10 cellular contexts compared by ENCODE assay signal in the genomic region with DNA sequence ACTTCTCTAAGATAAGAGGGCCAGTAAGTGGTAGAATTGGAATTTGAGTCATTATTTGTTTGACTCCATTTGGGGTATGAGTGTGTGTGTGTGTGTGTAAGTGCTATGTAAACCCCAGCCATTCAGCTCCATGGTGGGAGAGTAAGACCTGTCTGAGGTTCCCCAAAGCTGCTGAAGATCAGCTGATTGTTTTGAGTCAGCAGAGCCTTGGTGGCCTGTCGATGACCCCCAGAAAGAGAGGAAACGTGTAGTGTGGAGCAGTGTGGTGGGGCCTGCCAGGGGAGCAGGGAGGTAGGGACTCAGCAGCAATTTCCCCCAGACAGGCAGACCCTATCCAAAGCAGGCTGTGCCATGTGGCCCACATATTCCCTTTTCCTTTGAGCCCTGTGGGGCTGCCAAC. TPM values are rescaled to one million over a fixed set of nuclear protein-coding genes. Genes with fewer than 3 reads are reported as not detected.
A peak's percentile ranks its signal among the peaks of the same experiment; 100 is the strongest.
DNase-seq lines count a peak whose midpoint lies in the region; TF ChIP-seq lines count a peak whose summit lies in the region.
"Had no signal": no experiment of that assay in that cellular context is flagged by ENCODE, and none has a peak within 500 bp of the region (broad histone marks: within the 10 kb centered on the region; RNA-seq: fewer than 3 reads in every experiment).

No MANE protein-coding gene starts in this region.

- H3K36me3 ChIP-seq in breast epithelium (no peaks in the 10 kb centered on the region), muscle layer of duodenum (ENCODE audit: control insufficient read depth in 1 of 2, insufficient read depth in 2 of 2, low read length in 2 of 2) (peaks cover 21 to 24% of the 10 kb centered on the region in 2 donors)

- H3K27ac Mint-ChIP-seq in HFFc6 (peak overlapping the region; percentile 77), CD14-positive monocyte (peak overlapping the region in 1 of 7 donors; percentile 50)

- H3K36me3 Mint-ChIP-seq in HFFc6 (ENCODE audit: low read depth) (peaks cover 30% of the 10 kb centered on the region), CD14-positive monocyte (peaks cover 39 to 52% of the 10 kb centered on the region in 2 donors)

- H3K27ac ChIP-seq in breast epithelium (peak overlapping the region; percentile 58 to 77), muscle layer of duodenum (ENCODE audit: low read length) (peak overlapping the region; percentile 80)

- intact Hi-C loops in breast epithelium (cut with DNase I; ENCODE audit: low total_unique reads) (no loop called here), CD14-positive monocyte (cut with micrococcal nuclease) (no loop called here)

- peaks cover 0 to 13% of the 10 kb centered on the region in 2 donors for H3K4me1 ChIP-seq in breast epithelium
- peaks cover 18 to 58% of the 10 kb centered on the region in 2 donors for H3K4me1 ChIP-seq in muscle layer of duodenum (ENCODE audit: control insufficient read depth in 1 of 2, insufficient read depth in 2 of 2, low read length in 2 of 2)

- no peaks in the 10 kb centered on the region for H3K9me3 Mint-ChIP-seq in HFFc6
- H3K9me3 Mint-ChIP-seq in CD14-positive monocyte: no peaks in the 10 kb centered on the region

- TF ChIP-seq CTCF in AG10803 (conservative IDR thresholded peaks at IDR 0.05; ENCODE audit: low read length) (no peak), HFFc6 (IDR thresholded peaks at IDR 0.05) (no peak), breast epithelium (IDR thresholded peaks at IDR 0.05) (no peak), CD14-positive monocyte (IDR thresholded peaks at IDR 0.05) (no peak)

- H3K27me3 ChIP-seq in breast epithelium: no peaks in the 10 kb centered on the region
- H3K27me3 ChIP-seq in muscle layer of duodenum (ENCODE audit: low read depth, low read length): no peaks in the 10 kb centered on the region

- peaks cover 37% of the 10 kb centered on the region for H3K4me1 Mint-ChIP-seq in HFFc6 (ENCODE audit: low read depth)
- H3K4me1 Mint-ChIP-seq in CD14-positive monocyte: peaks cover 44% of the 10 kb centered on the region

- no peak for TF ChIP-seq POLR2A in breast epithelium (IDR thresholded peaks at IDR 0.05)

- H3K4me3 ChIP-seq in AG10803 (ENCODE audit: low read length) (peak overlapping the region; percentile 24), breast epithelium (no peak overlapping the region), muscle layer of duodenum (ENCODE audit: low read depth in 1 of 2, low read length in 2 of 2) (peak overlapping the region in 1 of 2 donors; percentile 6)

- H3K9me3 ChIP-seq in breast epithelium: no peaks in the 10 kb centered on the region
- H3K9me3 ChIP-seq in muscle layer of duodenum (ENCODE audit: control insufficient read depth in 1 of 2, low read length in 2 of 2): no peaks in the 10 kb centered on the region

- peak; percentile 60 for DNase-seq in AG10803 (ENCODE audit: low read depth)
- DNase-seq in HFFc6: no peak
- no peak for DNase-seq in breast epithelium (ENCODE audit: low spot score in 2 of 2)
- DNase-seq in CD14-positive monocyte (ENCODE audit: low spot score): no peak
- no peak for DNase-seq in stimulated activated CD4-positive, alpha-beta T cell treated with anti-CD3 and anti-CD28 coated beads, Interleukin-4, amount 100 ng/mL, for 4 hours
- no peak for DNase-seq in NCI-H2107 (lab: John Stamatoyannopoulos, UW)
- no peak for DNase-seq in SKM-1 (lab: John Stamatoyannopoulos, UW; ENCODE audit: unreplicated experiment)
- DNase-seq: activated CD4-positive, alpha-beta T cell treated with anti-CD3 and anti-CD28 coated beads, Interleukin-2, amount 50 U/mL, for 48 hours; RPMI8226 had no signal

- H3K4me3 Mint-ChIP-seq in HFFc6: peak overlapping the region; percentile 32
- no peak overlapping the region for H3K4me3 Mint-ChIP-seq in CD14-positive monocyte

- H3K27me3 Mint-ChIP-seq in HFFc6 (ENCODE audit: insufficient read depth) (no peaks in the 10 kb centered on the region; the same call in 1 of the 2 replicates), CD14-positive monocyte (ENCODE audit: low read depth in 3 of 3) (no peaks in the 10 kb centered on the region)

RNA-seq across cellular contexts. Expression of gene DVL3, which starts 5.3 kb away (rescaled TPM):
- total RNA-seq in HFFc6 (2021; fragmentation: NEBNext Ultra II Directional; extraction: Animal tissue kit (Norgen Biotek cat#: 25700)): 10 to 100 TPM; 59.2 to 73.5 (median 64.9) TPM
- 10 to 100 TPM; 35.7 to 40.2 (median 36.1) TPM for total RNA-seq in breast epithelium
- 1 to 10 TPM; 4.5 to 9.4 TPM for polyA plus RNA-seq in CD14-positive monocyte

RNA-seq across cellular contexts. Expression of gene AP2M1, which starts 14.2 kb away (rescaled TPM):
- total RNA-seq in HFFc6 (2021; fragmentation: NEBNext Ultra II Directional; extraction: Animal tissue kit (Norgen Biotek cat#: 25700)): 100 to 1,000 TPM; 796 to 849 (median 832) TPM
- 100 to 1,000 TPM; 195 to 240 (median 204) TPM for total RNA-seq in breast epithelium
- polyA plus RNA-seq in CD14-positive monocyte: 100 to 1,000 TPM; 283 to 295 TPM

RNA-seq across cellular contexts. Expression of gene EIF2B5, which starts 25.3 kb away (rescaled TPM):
- 10 to 100 TPM; 27.5 to 33.1 (median 31.4) TPM for total RNA-seq in HFFc6 (2021; fragmentation: NEBNext Ultra II Directional; extraction: Animal tissue kit (Norgen Biotek cat#: 25700))
- 10 to 100 TPM; 37.3 to 62.3 (median 50.1) TPM for total RNA-seq in breast epithelium
- polyA plus RNA-seq in CD14-positive monocyte: 10 to 100 TPM; 22.7 to 24.1 TPM

RNA-seq across cellular contexts. Expression of gene ABCF3, which starts 25.5 kb away (rescaled TPM):
- total RNA-seq in HFFc6 (2021; fragmentation: NEBNext Ultra II Directional; extraction: Animal tissue kit (Norgen Biotek cat#: 25700)): 10 to 100 TPM; 53.3 to 70.9 (median 63.4) TPM
- 10 to 100 TPM; 59.4 to 77.4 (median 71.8) TPM for total RNA-seq in breast epithelium
- 10 to 100 TPM; 13.5 to 13.9 TPM for polyA plus RNA-seq in CD14-positive monocyte
